27 cellular contexts compared by ENCODE assay signal in genomic region chr1:50523548-50523947, GRCh38.
"Had no signal": no experiment of that assay in that cellular context is flagged by ENCODE, and none has a peak within 500 bp of the region (broad histone marks: within the 10 kb centered on the region; RNA-seq: fewer than 3 reads in every experiment).

No MANE protein-coding gene starts in this region.

- H3K27ac ChIP-seq: stomach, suprapubic skin, testis, thoracic aorta, thyroid gland, tibial artery, tibial nerve, transverse colon, upper lobe of left lung, upper lobe of right lung, uterus, vagina had no signal

- H3K36me3 ChIP-seq: thyroid gland, upper lobe of right lung, uterus had no signal

- H3K4me3 ChIP-seq: stomach, suprapubic skin, testis, thoracic aorta, thyroid gland, tibial artery, tibial nerve, transverse colon, upper lobe of left lung, upper lobe of right lung, uterus, vagina had no signal

- ATAC-seq: stimulated activated effector memory CD8-positive, alpha-beta T cell treated with anti-CD3 and anti-CD28 coated beads, Interleukin-12 subunit alpha, Interleukin-12 subunit beta, amount 100 ng/mL, for 72 hours; stimulated activated memory B cell treated with anti-CD40 and anti-IgM and Interleukin-4, amounts not matched to agents 10 μg/mL and 1 μg/mL and 100 μg/mL, for 72 hours; stimulated activated naive B cell treated with anti-CD40 and anti-IgM and Interleukin-4, amounts not matched to agents 10 μg/mL and 1 μg/mL and 100 μg/mL, for 72 hours; stimulated activated naive CD8-positive, alpha-beta T cell treated with anti-CD3 and anti-CD28 coated beads, Interleukin-15, amount 100 ng/mL, for 72 hours; stimulated activated naive CD8-positive, alpha-beta T cell treated with anti-CD3 and anti-CD28 coated beads, Interleukin-15, Interleukin-2, amounts not matched to agents 100 U/mL and 50 U/mL, for 24 hours; upper lobe of right lung had no signal

- H3K27me3 ChIP-seq: stomach, suprapubic skin, testis, thyroid gland, tibial artery, tibial nerve, transverse colon, upper lobe of left lung, upper lobe of right lung, uterus, vagina had no signal

- FAIRE-seq: urothelium cell line had no signal

- H3K9me3 ChIP-seq: suprapubic skin, testis, thoracic aorta, thyroid gland, upper lobe of right lung, uterus, vagina had no signal

- H3K4me1 ChIP-seq: stomach, suprapubic skin, testis, thyroid gland, tibial artery, tibial nerve, transverse colon, upper lobe of left lung, upper lobe of right lung, uterus, vagina had no signal

- DNase-seq: stimulated activated CD4-positive, alpha-beta T cell treated with anti-CD3 and anti-CD28 coated beads, Interleukin-2, amount 100 ng/mL, for 48 hours; stimulated activated CD4-positive, alpha-beta T cell treated with anti-CD3 and anti-CD28 coated beads, Interleukin-4, amount 100 ng/mL, for 1 hour; stimulated activated CD4-positive, alpha-beta T cell treated with anti-CD3 and anti-CD28 coated beads, Interleukin-4, amount 100 ng/mL, for 24 hours; stimulated activated CD4-positive, alpha-beta T cell treated with anti-CD3 and anti-CD28 coated beads, Interleukin-4, amount 100 ng/mL, for 4 hours; stimulated activated CD8-positive, alpha-beta memory T cell treated with anti-CD3 and anti-CD28 coated beads, Interleukin-4, amount 100 ng/mL, for 48 hours; stimulated activated naive B cell treated with anti-CD40 and anti-IgM and Interleukin-4, amounts not matched to agents 10 μg/mL and 1 μg/mL and 100 μg/mL, for 72 hours; stimulated activated naive CD4-positive, alpha-beta T cell; stimulated activated naive CD4-positive, alpha-beta T cell treated with Interleukin-2 at 50 U/mL for 16 hours; stimulated activated naive CD8-positive, alpha-beta T cell treated with anti-CD3 and anti-CD28 coated beads, Interleukin-15, amount 100 ng/mL, for 72 hours; stimulated activated naive CD8-positive, alpha-beta T cell treated with anti-CD3 and anti-CD28 coated beads, Interleukin-15, Interleukin-2, amounts not matched to agents 100 U/mL and 50 U/mL, for 24 hours; stomach; substantia nigra; testis; thyroid gland; tibial artery; transverse colon; trophoblast cell; upper lobe of left lung; upper lobe of right lung; uterus had no signal
